ENCODE assay signal across 8 cellular contexts in genomic region chr5:91162534-91163381, GRCh38.
DNase-seq lines count a peak whose midpoint lies in the region; ATAC-seq and TF ChIP-seq lines count a peak whose summit lies in the region.

No MANE protein-coding gene starts in this region.

- intact Hi-C loops in HCT116 (cut with micrococcal nuclease) (no loop called here), testis (cut with DNase I; ENCODE audit: low total_unique reads) (no loop called here)

- no TSS peak for BruUV-seq in HCT116 (replicated peaks; lab: Mats Ljungman, UMichigan)

- DNase-seq in GM04504 (ENCODE audit: low read depth): peak; percentile 83
- DNase-seq in HCT116 (ENCODE audit: low read depth, low spot score): peak; percentile 51
- DNase-seq in MV-4-11 (lab: John Stamatoyannopoulos, UW): peak; percentile 96
- peak; percentile 75 for DNase-seq in activated CD8-positive, alpha-beta memory T cell treated with anti-CD3 and anti-CD28 coated beads for 24 hours
- peak; percentile 81 for DNase-seq in fibroblast of gingiva (ENCODE audit: low read depth)
- peak; percentile 90 for DNase-seq in non-pigmented ciliary epithelial cell (ENCODE audit: low read depth)
- DNase-seq in testis: peak; percentile 60
- no peak for DNase-seq in NCI-H1694 (lab: John Stamatoyannopoulos, UW)

- H3K27ac ChIP-seq in HCT116 (ENCODE audit: low read depth, low read length): no peak overlapping the region
- H3K27ac ChIP-seq in testis: peak overlapping the region; percentile 7 to 11

- TF ChIP-seq RAD21 in HCT116 (IDR thresholded peaks at IDR 0.05; ENCODE audit: low read depth): no peak

- H3K4me1 ChIP-seq in HCT116 (ENCODE audit: control insufficient read depth in 1 of 2, insufficient read depth in 2 of 2, low read length in 2 of 2): peaks cover 5 to 15% of the 10 kb centered on the region in 2 experiments; a peak in 3 of 4 replicates
- H3K4me1 ChIP-seq in testis: peaks cover 14% of the 10 kb centered on the region

- WGBS in testis, 2 donors: 53 to 58% methylated on average over 6 of the region's 6 CpGs

- no peaks in the 10 kb centered on the region for H3K9me2 ChIP-seq in HCT116 (ENCODE audit: insufficient read depth)

- H3K36me3 ChIP-seq in HCT116 (ENCODE audit: control insufficient read depth in 1 of 2, insufficient read depth in 2 of 2, low read length in 2 of 2) (no peaks in the 10 kb centered on the region), testis (ENCODE audit: low read depth, missing control alignments) (no peaks in the 10 kb centered on the region)

- RAD21 ChIA-PET in HCT116 (lab: Charles Lee; ENCODE audit: low non-redundant PET in 1 of 2, low total read pairs in 2 of 2, uncharacterized antibody in 2 of 2, unreplicated experiment in 2 of 2): no interaction called here

- CTCF ChIA-PET in HCT116 (lab: Charles Lee): no interaction called here

- H3K27me3 ChIP-seq in HCT116 (ENCODE audit: insufficient read depth, low read length): no peaks in the 10 kb centered on the region
- no peaks in the 10 kb centered on the region for H3K27me3 ChIP-seq in testis

- peak; percentile 93 for ATAC-seq in HCT116

- no peaks in the 10 kb centered on the region for H4K20me1 ChIP-seq in HCT116 (ENCODE audit: insufficient read depth)

- no peaks in the 10 kb centered on the region for H3K79me2 ChIP-seq in HCT116 (ENCODE audit: insufficient read depth, low read length)

- peak overlapping the region; percentile 43 for H3K4me2 ChIP-seq in HCT116 (ENCODE audit: low read length)

- H3K4me3 ChIP-seq in HCT116 (replicated peaks in 1 of 2; ENCODE audit: low read depth in 1 of 2, low read length in 2 of 2): no peak overlapping the region
- H3K4me3 ChIP-seq in testis: no peak overlapping the region

- TF ChIP-seq CTCF in HCT116 (IDR thresholded peaks at IDR 0.05 in 2 of 3, conservative IDR thresholded peaks at IDR 0.05 in 1 of 3; ENCODE audit: borderline replicate concordance in 1 of 3, insufficient read depth in 1 of 3, low read depth in 2 of 3, low read length in 2 of 3) (no peak), testis (IDR thresholded peaks at IDR 0.05) (no peak)

- H3K9ac ChIP-seq in HCT116 (ENCODE audit: low read length): no peak overlapping the region

- POLR2A ChIA-PET in HCT116 (lab: Charles Lee): no interaction called here

- no peak overlapping the region for H2AFZ ChIP-seq in HCT116 (ENCODE audit: low read depth, low read length, poor library complexity, severe bottlenecking)

- H3K9me3 ChIP-seq in HCT116 (ENCODE audit: control insufficient read depth in 1 of 2, insufficient read depth in 1 of 2, low read depth in 1 of 2, low read length in 2 of 2): no peaks in the 10 kb centered on the region
- H3K9me3 ChIP-seq in testis: no peaks in the 10 kb centered on the region

- TF ChIP-seq POLR2A in HCT116 (IDR thresholded peaks at IDR 0.05; ENCODE audit: borderline replicate concordance, extremely low read depth, insufficient read depth, insufficient read length) (no peak), testis (IDR thresholded peaks at IDR 0.05) (no peak)

TF ChIP-seq in HCT116, 20 proteins besides CTCF, POLR2A, EP300 and RAD21:
- TF ChIP-seq ATF3 (IDR thresholded peaks at IDR 0.05): no peak
- no peak for TF ChIP-seq REST (IDR thresholded peaks at IDR 0.05; ENCODE audit: low read depth)
- peak; percentile 59 for TF ChIP-seq CBX3 (IDR thresholded peaks at IDR 0.05; ENCODE audit: low read depth)
- no peak for TF ChIP-seq ZNF274 (IDR thresholded peaks at IDR 0.05; ENCODE audit: low read depth, low read length)
- TF ChIP-seq TCF7L2 (IDR thresholded peaks at IDR 0.05; ENCODE audit: borderline replicate concordance, extremely low read depth, insufficient read depth, insufficient read length): no peak
- TF ChIP-seq EGR1 (IDR thresholded peaks at IDR 0.05; ENCODE audit: low read depth): no peak
- TF ChIP-seq CEBPB (IDR thresholded peaks at IDR 0.05; ENCODE audit: low read depth): peak; percentile 57
- peak; percentile 69; the same call in 1 of the 2 replicates for TF ChIP-seq JUND (IDR thresholded peaks at IDR 0.05)
- peak; percentile 39; the same call in 1 of the 2 replicates for TF ChIP-seq SIN3A (IDR thresholded peaks at IDR 0.05; ENCODE audit: low read depth)
- TF ChIP-seq SRF (IDR thresholded peaks at IDR 0.05; ENCODE audit: low read depth): no peak
- peak; percentile 8; the same call in 1 of the 2 replicates for TF ChIP-seq MAX (IDR thresholded peaks at IDR 0.05)
- TF ChIP-seq ZBTB33 (IDR thresholded peaks at IDR 0.05; ENCODE audit: extremely low read depth, insufficient replicate concordance, low read length): no peak
- TF ChIP-seq SP1 (IDR thresholded peaks at IDR 0.05; ENCODE audit: low read depth): peak; percentile 76
- no peak for TF ChIP-seq YY1 (IDR thresholded peaks at IDR 0.05; ENCODE audit: extremely low read depth, insufficient replicate concordance, low read depth, low read length)
- TF ChIP-seq EZH2 (IDR thresholded peaks at IDR 0.05): no peak
- TF ChIP-seq FOSL1 (IDR thresholded peaks at IDR 0.05; ENCODE audit: low read depth): peak; percentile 69
